ENCODE assay signal across 1 cellular context in the genomic region with DNA sequence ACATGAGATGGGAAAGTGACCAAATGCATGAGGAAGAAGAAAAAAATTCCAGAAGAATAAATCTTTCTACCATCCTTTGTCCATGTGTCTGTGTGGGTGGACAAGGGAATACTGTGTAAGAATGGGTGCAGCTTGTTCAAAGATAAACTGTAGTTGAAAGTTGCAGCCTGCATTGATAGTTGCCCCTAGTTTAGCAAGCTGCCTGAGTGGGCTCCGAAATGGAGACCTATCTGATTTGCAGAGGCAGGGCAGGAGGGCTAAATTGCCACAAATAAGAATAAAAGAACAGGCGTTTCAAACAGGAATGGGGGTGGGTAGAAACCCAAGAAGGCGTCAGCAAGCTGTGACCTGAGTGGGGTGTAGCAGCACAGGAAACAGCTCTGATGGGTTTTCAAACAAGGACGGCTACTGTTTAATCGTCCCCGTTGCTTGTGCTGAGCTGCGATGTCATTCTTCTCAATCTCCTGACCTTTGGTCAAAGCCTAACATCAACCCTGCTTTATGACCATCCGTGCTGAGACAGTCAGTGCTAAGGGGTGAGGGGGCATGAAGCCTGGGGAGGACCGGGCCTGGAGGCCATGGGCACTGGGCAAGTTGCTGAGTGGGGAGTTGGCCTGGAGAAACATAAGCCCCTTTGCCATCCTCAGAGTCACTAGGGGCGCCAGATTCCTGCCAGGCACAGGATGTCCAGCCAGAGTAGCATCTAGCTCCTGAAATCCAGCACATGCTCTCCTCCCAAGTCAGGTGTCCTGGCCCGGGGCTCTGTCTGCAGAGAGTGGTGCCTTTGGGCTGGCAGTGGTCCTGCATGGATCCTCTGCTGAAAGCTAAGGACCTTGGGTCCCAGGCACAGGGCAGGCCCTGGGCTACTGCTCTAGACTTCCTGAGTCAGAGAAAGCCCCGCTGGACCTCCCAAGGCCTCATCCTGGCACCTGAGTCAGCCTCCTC.
TF ChIP-seq lines count a peak whose summit lies in the region.

No MANE protein-coding gene starts in this region.

TF ChIP-seq in HepG2, 621 proteins besides CTCF, POLR2A, EP300 and RAD21 (continued from another document and continues in another):
- TF ChIP-seq, protein P1, sequence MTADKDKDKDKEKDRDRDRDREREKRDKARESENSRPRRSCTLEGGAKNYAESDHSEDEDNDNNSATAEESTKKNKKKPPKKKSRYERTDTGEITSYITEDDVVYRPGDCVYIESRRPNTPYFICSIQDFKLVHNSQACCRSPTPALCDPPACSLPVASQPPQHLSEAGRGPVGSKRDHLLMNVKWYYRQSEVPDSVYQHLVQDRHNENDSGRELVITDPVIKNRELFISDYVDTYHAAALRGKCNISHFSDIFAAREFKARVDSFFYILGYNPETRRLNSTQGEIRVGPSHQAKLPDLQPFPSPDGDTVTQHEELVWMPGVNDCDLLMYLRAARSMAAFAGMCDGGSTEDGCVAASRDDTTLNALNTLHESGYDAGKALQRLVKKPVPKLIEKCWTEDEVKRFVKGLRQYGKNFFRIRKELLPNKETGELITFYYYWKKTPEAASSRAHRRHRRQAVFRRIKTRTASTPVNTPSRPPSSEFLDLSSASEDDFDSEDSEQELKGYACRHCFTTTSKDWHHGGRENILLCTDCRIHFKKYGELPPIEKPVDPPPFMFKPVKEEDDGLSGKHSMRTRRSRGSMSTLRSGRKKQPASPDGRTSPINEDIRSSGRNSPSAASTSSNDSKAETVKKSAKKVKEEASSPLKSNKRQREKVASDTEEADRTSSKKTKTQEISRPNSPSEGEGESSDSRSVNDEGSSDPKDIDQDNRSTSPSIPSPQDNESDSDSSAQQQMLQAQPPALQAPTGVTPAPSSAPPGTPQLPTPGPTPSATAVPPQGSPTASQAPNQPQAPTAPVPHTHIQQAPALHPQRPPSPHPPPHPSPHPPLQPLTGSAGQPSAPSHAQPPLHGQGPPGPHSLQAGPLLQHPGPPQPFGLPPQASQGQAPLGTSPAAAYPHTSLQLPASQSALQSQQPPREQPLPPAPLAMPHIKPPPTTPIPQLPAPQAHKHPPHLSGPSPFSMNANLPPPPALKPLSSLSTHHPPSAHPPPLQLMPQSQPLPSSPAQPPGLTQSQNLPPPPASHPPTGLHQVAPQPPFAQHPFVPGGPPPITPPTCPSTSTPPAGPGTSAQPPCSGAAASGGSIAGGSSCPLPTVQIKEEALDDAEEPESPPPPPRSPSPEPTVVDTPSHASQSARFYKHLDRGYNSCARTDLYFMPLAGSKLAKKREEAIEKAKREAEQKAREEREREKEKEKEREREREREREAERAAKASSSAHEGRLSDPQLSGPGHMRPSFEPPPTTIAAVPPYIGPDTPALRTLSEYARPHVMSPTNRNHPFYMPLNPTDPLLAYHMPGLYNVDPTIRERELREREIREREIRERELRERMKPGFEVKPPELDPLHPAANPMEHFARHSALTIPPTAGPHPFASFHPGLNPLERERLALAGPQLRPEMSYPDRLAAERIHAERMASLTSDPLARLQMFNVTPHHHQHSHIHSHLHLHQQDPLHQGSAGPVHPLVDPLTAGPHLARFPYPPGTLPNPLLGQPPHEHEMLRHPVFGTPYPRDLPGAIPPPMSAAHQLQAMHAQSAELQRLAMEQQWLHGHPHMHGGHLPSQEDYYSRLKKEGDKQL (CRISPR knock-in tag; IDR thresholded peaks at IDR 0.05; ENCODE audit: low read depth) = no peak
- TF ChIP-seq CSRNP1 (CRISPR knock-in tag; IDR thresholded peaks at IDR 0.05) = 0 out of 2 replicates have a peak, but pooled peaks have one; percentile 35
- TF ChIP-seq SRSF1 (optimal IDR thresholded peaks at IDR 0.05; ENCODE audit: low read depth, low read length) = no peak
- TF ChIP-seq, protein P2, sequence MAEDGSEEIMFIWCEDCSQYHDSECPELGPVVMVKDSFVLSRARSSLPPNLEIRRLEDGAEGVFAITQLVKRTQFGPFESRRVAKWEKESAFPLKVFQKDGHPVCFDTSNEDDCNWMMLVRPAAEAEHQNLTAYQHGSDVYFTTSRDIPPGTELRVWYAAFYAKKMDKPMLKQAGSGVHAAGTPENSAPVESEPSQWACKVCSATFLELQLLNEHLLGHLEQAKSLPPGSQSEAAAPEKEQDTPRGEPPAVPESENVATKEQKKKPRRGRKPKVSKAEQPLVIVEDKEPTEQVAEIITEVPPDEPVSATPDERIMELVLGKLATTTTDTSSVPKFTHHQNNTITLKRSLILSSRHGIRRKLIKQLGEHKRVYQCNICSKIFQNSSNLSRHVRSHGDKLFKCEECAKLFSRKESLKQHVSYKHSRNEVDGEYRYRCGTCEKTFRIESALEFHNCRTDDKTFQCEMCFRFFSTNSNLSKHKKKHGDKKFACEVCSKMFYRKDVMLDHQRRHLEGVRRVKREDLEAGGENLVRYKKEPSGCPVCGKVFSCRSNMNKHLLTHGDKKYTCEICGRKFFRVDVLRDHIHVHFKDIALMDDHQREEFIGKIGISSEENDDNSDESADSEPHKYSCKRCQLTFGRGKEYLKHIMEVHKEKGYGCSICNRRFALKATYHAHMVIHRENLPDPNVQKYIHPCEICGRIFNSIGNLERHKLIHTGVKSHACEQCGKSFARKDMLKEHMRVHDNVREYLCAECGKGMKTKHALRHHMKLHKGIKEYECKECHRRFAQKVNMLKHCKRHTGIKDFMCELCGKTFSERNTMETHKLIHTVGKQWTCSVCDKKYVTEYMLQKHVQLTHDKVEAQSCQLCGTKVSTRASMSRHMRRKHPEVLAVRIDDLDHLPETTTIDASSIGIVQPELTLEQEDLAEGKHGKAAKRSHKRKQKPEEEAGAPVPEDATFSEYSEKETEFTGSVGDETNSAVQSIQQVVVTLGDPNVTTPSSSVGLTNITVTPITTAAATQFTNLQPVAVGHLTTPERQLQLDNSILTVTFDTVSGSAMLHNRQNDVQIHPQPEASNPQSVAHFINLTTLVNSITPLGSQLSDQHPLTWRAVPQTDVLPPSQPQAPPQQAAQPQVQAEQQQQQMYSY (CRISPR knock-in tag; IDR thresholded peaks at IDR 0.05) = no peak
- TF ChIP-seq, protein P3, sequence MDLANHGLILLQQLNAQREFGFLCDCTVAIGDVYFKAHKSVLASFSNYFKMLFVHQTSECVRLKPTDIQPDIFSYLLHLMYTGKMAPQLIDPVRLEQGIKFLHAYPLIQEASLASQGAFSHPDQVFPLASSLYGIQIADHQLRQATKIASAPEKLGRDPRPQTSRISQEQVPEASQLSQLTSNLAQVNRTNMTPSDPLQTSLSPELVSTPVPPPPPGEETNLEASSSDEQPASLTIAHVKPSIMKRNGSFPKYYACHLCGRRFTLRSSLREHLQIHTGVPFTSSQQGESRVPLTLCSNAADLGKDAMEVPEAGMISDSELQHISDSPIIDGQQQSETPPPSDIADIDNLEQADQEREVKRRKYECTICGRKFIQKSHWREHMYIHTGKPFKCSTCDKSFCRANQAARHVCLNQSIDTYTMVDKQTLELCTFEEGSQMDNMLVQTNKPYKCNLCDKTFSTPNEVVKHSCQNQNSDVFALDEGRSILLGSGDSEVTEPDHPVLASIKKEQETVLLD (CRISPR knock-in tag; IDR thresholded peaks at IDR 0.05; ENCODE audit: low read depth) = no peak
- TF ChIP-seq ZNF317 (CRISPR knock-in tag; IDR thresholded peaks at IDR 0.05) = no peak
- no peak for TF ChIP-seq NFRKB (IDR thresholded peaks at IDR 0.05)
- no peak for TF ChIP-seq NFYC (CRISPR knock-in tag; IDR thresholded peaks at IDR 0.05)
- TF ChIP-seq ZBTB42 (CRISPR knock-in tag; IDR thresholded peaks at IDR 0.05) = no peak
- no peak for TF ChIP-seq ZNF839 (CRISPR knock-in tag; IDR thresholded peaks at IDR 0.05; ENCODE audit: borderline replicate concordance)
- TF ChIP-seq ZNF138 (CRISPR knock-in tag; IDR thresholded peaks at IDR 0.05; ENCODE audit: low read depth) = no peak
- TF ChIP-seq ZNF251 (CRISPR knock-in tag; IDR thresholded peaks at IDR 0.05) = no peak
- TF ChIP-seq NR2F2 (IDR thresholded peaks at IDR 0.05; ENCODE audit: borderline replicate concordance, low read depth) = no peak
- TF ChIP-seq FOXO1 (CRISPR knock-in tag; IDR thresholded peaks at IDR 0.05) = no peak
- no peak for TF ChIP-seq ZNF24 (IDR thresholded peaks at IDR 0.05)
- TF ChIP-seq HMG20B (CRISPR knock-in tag; conservative IDR thresholded peaks at IDR 0.05) = no peak
- TF ChIP-seq SP4 (CRISPR knock-in tag; IDR thresholded peaks at IDR 0.05) = no peak
- no peak for TF ChIP-seq PAF1 (CRISPR knock-in tag; IDR thresholded peaks at IDR 0.05)
- no peak for TF ChIP-seq ZNF772 (CRISPR knock-in tag; IDR thresholded peaks at IDR 0.05)
- TF ChIP-seq PHF5A (CRISPR knock-in tag; IDR thresholded peaks at IDR 0.05; ENCODE audit: low read depth, unreplicated experiment) = no peak
- no peak for TF ChIP-seq FOXK1 (CRISPR knock-in tag; IDR thresholded peaks at IDR 0.05; ENCODE audit: borderline replicate concordance, low read depth)
- TF ChIP-seq ZFP82 (CRISPR knock-in tag; IDR thresholded peaks at IDR 0.05; ENCODE audit: borderline replicate concordance) = no peak
- TF ChIP-seq, protein P4, sequence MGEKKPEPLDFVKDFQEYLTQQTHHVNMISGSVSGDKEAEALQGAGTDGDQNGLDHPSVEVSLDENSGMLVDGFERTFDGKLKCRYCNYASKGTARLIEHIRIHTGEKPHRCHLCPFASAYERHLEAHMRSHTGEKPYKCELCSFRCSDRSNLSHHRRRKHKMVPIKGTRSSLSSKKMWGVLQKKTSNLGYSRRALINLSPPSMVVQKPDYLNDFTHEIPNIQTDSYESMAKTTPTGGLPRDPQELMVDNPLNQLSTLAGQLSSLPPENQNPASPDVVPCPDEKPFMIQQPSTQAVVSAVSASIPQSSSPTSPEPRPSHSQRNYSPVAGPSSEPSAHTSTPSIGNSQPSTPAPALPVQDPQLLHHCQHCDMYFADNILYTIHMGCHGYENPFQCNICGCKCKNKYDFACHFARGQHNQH (CRISPR knock-in tag; IDR thresholded peaks at IDR 0.05) = no peak
- no peak for TF ChIP-seq IRF2 (CRISPR knock-in tag; IDR thresholded peaks at IDR 0.05)
- TF ChIP-seq CAMTA2 (CRISPR knock-in tag; IDR thresholded peaks at IDR 0.05; ENCODE audit: borderline replicate concordance) = no peak
- TF ChIP-seq, protein P5, sequence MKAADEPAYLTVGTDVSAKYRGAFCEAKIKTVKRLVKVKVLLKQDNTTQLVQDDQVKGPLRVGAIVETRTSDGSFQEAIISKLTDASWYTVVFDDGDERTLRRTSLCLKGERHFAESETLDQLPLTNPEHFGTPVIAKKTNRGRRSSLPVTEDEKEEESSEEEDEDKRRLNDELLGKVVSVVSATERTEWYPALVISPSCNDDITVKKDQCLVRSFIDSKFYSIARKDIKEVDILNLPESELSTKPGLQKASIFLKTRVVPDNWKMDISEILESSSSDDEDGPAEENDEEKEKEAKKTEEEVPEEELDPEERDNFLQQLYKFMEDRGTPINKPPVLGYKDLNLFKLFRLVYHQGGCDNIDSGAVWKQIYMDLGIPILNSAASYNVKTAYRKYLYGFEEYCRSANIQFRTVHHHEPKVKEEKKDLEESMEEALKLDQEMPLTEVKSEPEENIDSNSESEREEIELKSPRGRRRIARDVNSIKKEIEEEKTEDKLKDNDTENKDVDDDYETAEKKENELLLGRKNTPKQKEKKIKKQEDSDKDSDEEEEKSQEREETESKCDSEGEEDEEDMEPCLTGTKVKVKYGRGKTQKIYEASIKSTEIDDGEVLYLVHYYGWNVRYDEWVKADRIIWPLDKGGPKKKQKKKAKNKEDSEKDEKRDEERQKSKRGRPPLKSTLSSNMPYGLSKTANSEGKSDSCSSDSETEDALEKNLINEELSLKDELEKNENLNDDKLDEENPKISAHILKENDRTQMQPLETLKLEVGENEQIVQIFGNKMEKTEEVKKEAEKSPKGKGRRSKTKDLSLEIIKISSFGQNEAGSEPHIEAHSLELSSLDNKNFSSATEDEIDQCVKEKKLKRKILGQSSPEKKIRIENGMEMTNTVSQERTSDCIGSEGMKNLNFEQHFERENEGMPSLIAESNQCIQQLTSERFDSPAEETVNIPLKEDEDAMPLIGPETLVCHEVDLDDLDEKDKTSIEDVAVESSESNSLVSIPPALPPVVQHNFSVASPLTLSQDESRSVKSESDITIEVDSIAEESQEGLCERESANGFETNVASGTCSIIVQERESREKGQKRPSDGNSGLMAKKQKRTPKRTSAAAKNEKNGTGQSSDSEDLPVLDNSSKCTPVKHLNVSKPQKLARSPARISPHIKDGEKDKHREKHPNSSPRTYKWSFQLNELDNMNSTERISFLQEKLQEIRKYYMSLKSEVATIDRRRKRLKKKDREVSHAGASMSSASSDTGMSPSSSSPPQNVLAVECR (CRISPR knock-in tag; IDR thresholded peaks at IDR 0.05; ENCODE audit: borderline replicate concordance) = peak; percentile 39; the same call in 1 of the 2 replicates
- peak; percentile 17; the same call in 1 of the 2 replicates for TF ChIP-seq THAP11 (CRISPR knock-in tag; IDR thresholded peaks at IDR 0.05)
- TF ChIP-seq NRL (CRISPR knock-in tag; IDR thresholded peaks at IDR 0.05; ENCODE audit: borderline replicate concordance) = peak; percentile 72
- TF ChIP-seq ZNF704 (CRISPR knock-in tag; IDR thresholded peaks at IDR 0.05; ENCODE audit: borderline replicate concordance) = no peak
- TF ChIP-seq RARA (CRISPR knock-in tag; IDR thresholded peaks at IDR 0.05) = peak; percentile 41; the same call in 1 of the 2 replicates
- no peak for TF ChIP-seq ZNF547 (CRISPR knock-in tag; IDR thresholded peaks at IDR 0.05)
- TF ChIP-seq RFX5 (IDR thresholded peaks at IDR 0.05; ENCODE audit: low read depth, low read length) = no peak
- TF ChIP-seq KLF15 (CRISPR knock-in tag; IDR thresholded peaks at IDR 0.05; ENCODE audit: borderline replicate concordance) = no peak
- TF ChIP-seq, protein P6, sequence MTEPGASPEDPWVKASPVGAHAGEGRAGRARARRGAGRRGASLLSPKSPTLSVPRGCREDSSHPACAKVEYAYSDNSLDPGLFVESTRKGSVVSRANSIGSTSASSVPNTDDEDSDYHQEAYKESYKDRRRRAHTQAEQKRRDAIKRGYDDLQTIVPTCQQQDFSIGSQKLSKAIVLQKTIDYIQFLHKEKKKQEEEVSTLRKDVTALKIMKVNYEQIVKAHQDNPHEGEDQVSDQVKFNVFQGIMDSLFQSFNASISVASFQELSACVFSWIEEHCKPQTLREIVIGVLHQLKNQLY (CRISPR knock-in tag; IDR thresholded peaks at IDR 0.05) = no peak
- TF ChIP-seq FOSL1 (CRISPR knock-in tag; IDR thresholded peaks at IDR 0.05; ENCODE audit: borderline replicate concordance) = no peak
- no peak for TF ChIP-seq PTBP1 (IDR thresholded peaks at IDR 0.05; ENCODE audit: low read depth, low read length, poor library complexity, severe bottlenecking)
- TF ChIP-seq ERF (CRISPR knock-in tag; IDR thresholded peaks at IDR 0.05) = no peak
